11 cellular contexts compared by ENCODE assay signal in genomic region chr1:46520063-46520911, GRCh38. TPM values are rescaled to one million over a fixed set of nuclear protein-coding genes. Genes with fewer than 3 reads are reported as not detected.
DNase-seq lines count a peak whose midpoint lies in the region; ATAC-seq and TF ChIP-seq lines count a peak whose summit lies in the region.
"Had no signal": no experiment of that assay in that cellular context is flagged by ENCODE, and none has a peak within 500 bp of the region (broad histone marks: within the 10 kb centered on the region; RNA-seq: fewer than 3 reads in every experiment).

No MANE protein-coding gene starts in this region.

- peaks cover 64% of the 10 kb centered on the region for H3K27me3 Mint-ChIP-seq in H9 (ENCODE audit: low read depth)

- H3K4me1 ChIP-seq in A673 (ENCODE audit: insufficient read depth, low read length, poor library complexity, severe bottlenecking) = peaks cover 60% of the 10 kb centered on the region
- H3K4me1 ChIP-seq in H9 (ENCODE audit: insufficient read depth, low read length) = peaks cover 16% of the 10 kb centered on the region; the same call in 1 of the 2 replicates

- H3K18ac ChIP-seq in H9 (ENCODE audit: insufficient read length, low read depth, low read length) = no peak overlapping the region

- BruUV-seq in A673 (replicated peaks; lab: Mats Ljungman, UMichigan) = no TSS peak

- H3K36me3 Mint-ChIP-seq in H9 (ENCODE audit: insufficient read depth in 1 of 3, low read depth in 3 of 3) = no peaks in the 10 kb centered on the region

- no peak overlapping the region for H3K4ac ChIP-seq in H9 (ENCODE audit: low read depth, low read length)

- no peak overlapping the region for H2BK12ac ChIP-seq in H9 (ENCODE audit: insufficient read length, low read depth, low read length)

- H4K8ac ChIP-seq in H9 (replicated peaks; ENCODE audit: insufficient read length, low read depth, low read length) = no peak overlapping the region

- no peak overlapping the region for H3K9ac ChIP-seq in H9 (ENCODE audit: extremely low read depth, insufficient read length, low read length)

- H3K79me1 ChIP-seq in H9 (ENCODE audit: insufficient read depth, low read depth, low read length, poor library complexity, severe bottlenecking) = no peaks in the 10 kb centered on the region

- no peaks in the 10 kb centered on the region for H3K36me3 ChIP-seq in A673 (ENCODE audit: insufficient read depth, low read length, poor library complexity, severe bottlenecking)

- no peaks in the 10 kb centered on the region for H3K79me2 ChIP-seq in H9 (ENCODE audit: insufficient read depth, low read length)

- H3K9me3 Mint-ChIP-seq in H9 = no peaks in the 10 kb centered on the region; a peak in 1 of 5 replicates

- no peak overlapping the region for H3K56ac ChIP-seq in H9 (ENCODE audit: insufficient read length, low read depth, low read length)

- H2BK15ac ChIP-seq in H9 (ENCODE audit: low read depth, low read length) = no peak overlapping the region

- H2BK20ac ChIP-seq in H9 (ENCODE audit: low read depth, low read length, poor library complexity, severe bottlenecking) = no peak overlapping the region

- H3K23me2 ChIP-seq in H9 (ENCODE audit: insufficient read length, low read depth, low read length, poor library complexity, severe bottlenecking) = no peaks in the 10 kb centered on the region

- WGBS in H9 (ENCODE audit: extremely low coverage, insufficient read length, low lambda C conversion rate) = no CpG with 5 or more reads among the region's 15 CpGs

- H3K14ac ChIP-seq in H9 (ENCODE audit: insufficient read depth, low read length) = no peak overlapping the region

- H3K4me1 Mint-ChIP-seq in H9 = peaks cover 74 to 85% of the 10 kb centered on the region in 2 experiments

- H4K5ac ChIP-seq in H9 (ENCODE audit: insufficient read length, low read depth, low read length) = no peak overlapping the region

- TF ChIP-seq CTCF in A673 (conservative IDR thresholded peaks at IDR 0.05; ENCODE audit: low read depth, low read length) = no peak
- no peak for TF ChIP-seq CTCF in H9 (conservative IDR thresholded peaks at IDR 0.05)
- TF ChIP-seq CTCF in omental fat pad (IDR thresholded peaks at IDR 0.05) = no peak

- no peak overlapping the region for H2BK120ac ChIP-seq in H9 (ENCODE audit: low read depth, low read length, poor library complexity, severe bottlenecking)

- POLR2A ChIA-PET in A673 (lab: Charles Lee; ENCODE audit: low non-redundant PET) = no interaction called here

- H3K9me3 ChIP-seq in A673 (ENCODE audit: low read depth, low read length, poor library complexity, severe bottlenecking) (no peaks in the 10 kb centered on the region), H9 (ENCODE audit: control insufficient read depth, low read depth, low read length) (no peaks in the 10 kb centered on the region)

- no peak overlapping the region for H3K23ac ChIP-seq in H9 (ENCODE audit: insufficient read length, low read depth, low read length)

- no peak overlapping the region for H3K4me2 ChIP-seq in H9 (ENCODE audit: insufficient read depth, insufficient read length, low read length)

- CTCF ChIA-PET in A673 (lab: Charles Lee) = no interaction called here

- ATAC-seq in omental fat pad (ENCODE audit: low FRiP score) (no peak), HG02623 (IDR thresholded peaks at IDR 0.05; ENCODE audit: unreplicated experiment) (no peak), GM21825 (IDR thresholded peaks at IDR 0.05; ENCODE audit: unreplicated experiment) (no peak)

- no peak overlapping the region for H4K91ac ChIP-seq in H9 (ENCODE audit: insufficient read length, low read depth, low read length)

- no peak overlapping the region for H2BK5ac ChIP-seq in H9 (ENCODE audit: insufficient read length, low read length)

- H3K27me3 ChIP-seq in A673 (replicated peaks; ENCODE audit: insufficient read depth, low read depth, low read length, poor library complexity) = no peaks in the 10 kb centered on the region
- no peaks in the 10 kb centered on the region; the same call in 1 of the 2 replicates for H3K27me3 ChIP-seq in H9 (ENCODE audit: insufficient read depth, low read length)

- no peak overlapping the region for H3K27ac ChIP-seq in A673 (ENCODE audit: low read depth, low read length, poor library complexity, severe bottlenecking)
- no peak overlapping the region for H3K27ac ChIP-seq in H9 (ENCODE audit: insufficient read length, low read depth, low read length)

- no peak overlapping the region; a peak in 2 of 5 replicates for H3K4me3 Mint-ChIP-seq in H9

- H2AK5ac ChIP-seq in H9 (ENCODE audit: insufficient read length, low read length) = no peak overlapping the region

- intact Hi-C loops in A673 (cut with micrococcal nuclease; ENCODE audit: unreplicated experiment) = no loop called here

- H4K20me1 ChIP-seq in H9 (ENCODE audit: control insufficient read depth, insufficient read depth, insufficient read length) = no peaks in the 10 kb centered on the region

- H2AFZ ChIP-seq in H9 (ENCODE audit: low read length) = no peak overlapping the region

- peak overlapping the region in 1 of 3 experiments; percentile 1; a peak in 1 of 7 replicates for H3K27ac Mint-ChIP-seq in H9

- no peak overlapping the region for H3T11ph ChIP-seq in H9 (ENCODE audit: low read length)

- DNase-seq in A673 (ENCODE audit: low spot score) = peak; percentile 80
- peak; percentile 68 for DNase-seq in H9
- peak; percentile 84 for DNase-seq in SW480 (ENCODE audit: low spot score)
- peak; percentile 86 for DNase-seq in iris pigment epithelial cell (ENCODE audit: low read depth)
- no peak for DNase-seq in omental fat pad (ENCODE audit: low spot score)
- DNase-seq in dermis blood vessel endothelial cell = no peak
- DNase-seq: activated naive CD4-positive, alpha-beta T cell treated with Interleukin-2 at 50 U/mL for 16 hours; small intestine had no signal

- no peak overlapping the region for H3K4me3 ChIP-seq in A673 (ENCODE audit: low read depth, low read length, poor library complexity, severe bottlenecking)

RNA-seq across cellular contexts. Expression of gene DMBX1, which starts 30.7 kb away (rescaled TPM):
- total RNA-seq in A673 (2021) (0.69 and 1.4 TPM in 2 replicates), H9 (2021) (2.3 and 2.5 TPM in 2 replicates), omental fat pad (not detected), dermis blood vessel endothelial cell (not detected in 2 replicates)
- total RNA-seq: temporal lobe had no signal

RNA-seq across cellular contexts. Expression of gene KNCN, which starts 31.2 kb away (rescaled TPM):
- total RNA-seq in A673 (2021) = not detected in 2 replicates
- not detected in 2 replicates for total RNA-seq in H9 (2021)
- total RNA-seq in omental fat pad = not detected
- not detected in 2 replicates for total RNA-seq in dermis blood vessel endothelial cell
- total RNA-seq: temporal lobe had no signal

Comparison
In these comparisons a context has a peak if more than half of its experiments do, and no peak if none do; other contexts are left out.
1. DNase-seq: peak in A673 (single experiment), H9 (single experiment), SW480 (single experiment) and iris pigment epithelial cell (single experiment); none in omental fat pad (single experiment) and dermis blood vessel endothelial cell (single experiment).